In the genomic region with DNA sequence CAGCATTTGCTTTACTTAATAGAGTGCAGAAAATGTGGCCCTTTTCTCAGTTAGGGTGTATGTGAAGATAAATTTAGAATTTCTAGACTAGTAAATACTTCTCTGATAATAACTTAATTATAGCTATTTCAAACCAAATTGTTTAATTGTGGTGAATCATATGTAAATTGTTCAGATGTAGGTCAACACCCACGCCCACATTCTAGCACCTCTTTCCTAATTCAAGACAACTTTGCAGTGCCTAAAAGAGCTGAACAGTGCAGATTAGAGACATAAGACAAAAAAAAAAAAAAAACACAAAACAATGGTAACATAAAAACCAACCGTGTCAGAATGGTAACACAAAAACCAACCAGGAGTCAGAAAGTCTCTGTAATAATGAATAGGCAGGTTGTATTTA, we compare ENCODE assay signal across 10 cellular contexts.
"Had no signal": no experiment of that assay in that cellular context is flagged by ENCODE, and none has a peak within 500 bp of the region (broad histone marks: within the 10 kb centered on the region; RNA-seq: fewer than 3 reads in every experiment).

No MANE protein-coding gene starts in this region.

- H3K4me3 ChIP-seq: GM23248, GM23338, HAP-1 had no signal

- FAIRE-seq: H1 had no signal

- H3K27ac Mint-ChIP-seq: GM23338, H9, HFFc6 had no signal

- ATAC-seq: GM23338, HCT116 had no signal

- H3K9ac ChIP-seq: GM23248 had no signal

- DNase-seq: GM23248, GOT3, H7, H9, HCEC 1CT, HFFc6 had no signal

- H3K4me2 ChIP-seq: GM23338 had no signal

- H2AFZ ChIP-seq: GM23248, GM23338 had no signal

- H3K36me3 ChIP-seq: HAP-1 had no signal

- H3K9me3 ChIP-seq: HAP-1 had no signal

- H3K4me3 Mint-ChIP-seq: GM23338, H9, HFFc6 had no signal

- H3K27ac ChIP-seq: GM23248 had no signal

- H3K9me3 Mint-ChIP-seq: GM23338, H9, HFFc6 had no signal
